In genomic region chr11:117220568-117220967, GRCh38 we compare ENCODE assay signal across 13 cellular contexts. TPM values are rescaled to one million over a fixed set of nuclear protein-coding genes. Genes with fewer than 3 reads are reported as not detected.
DNase-seq lines count a peak whose midpoint lies in the region; ATAC-seq and TF ChIP-seq lines count a peak whose summit lies in the region.
"Had no signal": no experiment of that assay in that cellular context is flagged by ENCODE, and none has a peak within 500 bp of the region (broad histone marks: within the 10 kb centered on the region; RNA-seq: fewer than 3 reads in every experiment).

No MANE protein-coding gene starts in this region.

- H3K36me3 ChIP-seq in mucosa of descending colon (ENCODE audit: low read depth) (no peaks in the 10 kb centered on the region), subcutaneous abdominal adipose tissue (ENCODE audit: control insufficient read depth in 5 of 5, insufficient read depth in 5 of 5, low read length in 5 of 5) (peaks cover 0 to 68% (median 43%) of the 10 kb centered on the region in 5 donors)

- H3K4me3 Mint-ChIP-seq in effector memory CD8-positive, alpha-beta T cell: no peak overlapping the region
- no peak overlapping the region for H3K4me3 Mint-ChIP-seq in stimulated activated memory B cell treated with anti-CD40 and anti-IgM and Interleukin-4, amounts not matched to agents 10 μg/mL and 1 μg/mL and 100 μg/mL, for 72 hours
- H3K4me3 Mint-ChIP-seq in progenitor cell of endocrine pancreas (ENCODE audit: low read depth): no peak overlapping the region
- H3K4me3 Mint-ChIP-seq: activated naive CD4-positive, alpha-beta T cell treated with anti-CD3 and anti-CD28 coated beads, Interleukin-2, amount 10 ng/mL, durations not matched to agents 7 days and 5 days had no signal

- peaks cover 62% of the 10 kb centered on the region for H3K4me1 ChIP-seq in mucosa of descending colon (ENCODE audit: low read depth)
- H3K4me1 ChIP-seq in subcutaneous abdominal adipose tissue (ENCODE audit: control insufficient read depth in 5 of 5, insufficient read depth in 5 of 5, low read length in 5 of 5): peaks cover 32 to 67% (median 65%) of the 10 kb centered on the region in 5 donors

- peaks cover 99% of the 10 kb centered on the region for H3K36me3 Mint-ChIP-seq in effector memory CD8-positive, alpha-beta T cell (ENCODE audit: insufficient read depth)
- peaks cover 81% of the 10 kb centered on the region for H3K36me3 Mint-ChIP-seq in stimulated activated memory B cell treated with anti-CD40 and anti-IgM and Interleukin-4, amounts not matched to agents 10 μg/mL and 1 μg/mL and 100 μg/mL, for 72 hours
- H3K36me3 Mint-ChIP-seq in progenitor cell of endocrine pancreas (ENCODE audit: insufficient read depth): peaks cover 10% of the 10 kb centered on the region

- H3K27ac Mint-ChIP-seq in effector memory CD8-positive, alpha-beta T cell: peak overlapping the region; percentile 15 to 69
- no peak overlapping the region for H3K27ac Mint-ChIP-seq in stimulated activated memory B cell treated with anti-CD40 and anti-IgM and Interleukin-4, amounts not matched to agents 10 μg/mL and 1 μg/mL and 100 μg/mL, for 72 hours
- no peak overlapping the region for H3K27ac Mint-ChIP-seq in progenitor cell of endocrine pancreas
- H3K27ac Mint-ChIP-seq: activated naive CD4-positive, alpha-beta T cell treated with anti-CD3 and anti-CD28 coated beads, Interleukin-2, amount 10 ng/mL, durations not matched to agents 7 days and 5 days had no signal

- H3K9ac ChIP-seq in subcutaneous abdominal adipose tissue (ENCODE audit: low read length in 5 of 5): peak overlapping the region in 3 of 5 donors; percentile 1 to 69 (median 62)

- peaks cover 14 to 17% of the 10 kb centered on the region in 2 donors for H3K4me1 Mint-ChIP-seq in effector memory CD8-positive, alpha-beta T cell (ENCODE audit: low read depth in 2 of 2)
- peaks cover 7% of the 10 kb centered on the region for H3K4me1 Mint-ChIP-seq in stimulated activated memory B cell treated with anti-CD40 and anti-IgM and Interleukin-4, amounts not matched to agents 10 μg/mL and 1 μg/mL and 100 μg/mL, for 72 hours
- peaks cover 9% of the 10 kb centered on the region for H3K4me1 Mint-ChIP-seq in progenitor cell of endocrine pancreas (ENCODE audit: low read depth)

- no peaks in the 10 kb centered on the region for H3K27me3 Mint-ChIP-seq in effector memory CD8-positive, alpha-beta T cell
- no peaks in the 10 kb centered on the region for H3K27me3 Mint-ChIP-seq in stimulated activated memory B cell treated with anti-CD40 and anti-IgM and Interleukin-4, amounts not matched to agents 10 μg/mL and 1 μg/mL and 100 μg/mL, for 72 hours
- H3K27me3 Mint-ChIP-seq in progenitor cell of endocrine pancreas: no peaks in the 10 kb centered on the region
- H3K27me3 Mint-ChIP-seq: activated naive CD4-positive, alpha-beta T cell treated with anti-CD3 and anti-CD28 coated beads, Interleukin-2, amount 10 ng/mL, durations not matched to agents 7 days and 5 days had no signal

- H3K9me3 ChIP-seq in mucosa of descending colon: no peaks in the 10 kb centered on the region
- no peaks in the 10 kb centered on the region for H3K9me3 ChIP-seq in subcutaneous abdominal adipose tissue (ENCODE audit: control insufficient read depth in 5 of 5, low read length in 5 of 5)

- no peak for DNase-seq in effector memory CD8-positive, alpha-beta T cell
- peak in 2 of 3 donors; percentile 42 to 68 for DNase-seq in mucosa of descending colon
- DNase-seq in progenitor cell of endocrine pancreas (ENCODE audit: low spot score, unreplicated experiment): no peak
- DNase-seq: activated CD4-positive, CD25-positive, alpha-beta regulatory T cell; activated naive CD4-positive, alpha-beta T cell treated with anti-CD3 and anti-CD28 coated beads, Interleukin-2, amount 10 ng/mL, durations not matched to agents 7 days and 5 days; NCI-H2081; RPMI8226 had no signal

- intact Hi-C loops in mucosa of descending colon (cut with DNase I, micrococcal nuclease): no loop called here

- no peak for TF ChIP-seq CTCF in VCaP (conservative IDR thresholded peaks at IDR 0.05)
- no peak for TF ChIP-seq CTCF in mucosa of descending colon (IDR thresholded peaks at IDR 0.05)
- no peak for TF ChIP-seq CTCF in progenitor cell of endocrine pancreas (IDR thresholded peaks at IDR 0.05; ENCODE audit: unreplicated experiment)

- H3K27me3 ChIP-seq in subcutaneous abdominal adipose tissue (ENCODE audit: control insufficient read depth in 5 of 5, insufficient read depth in 4 of 5, low read length in 5 of 5): no peaks in the 10 kb centered on the region

- ATAC-seq in effector memory CD8-positive, alpha-beta T cell (replicated peaks): no peak
- ATAC-seq in mucosa of descending colon (no peak), HG02885 (IDR thresholded peaks at IDR 0.05; ENCODE audit: poor library complexity, unreplicated experiment) (no peak), HG03139 (IDR thresholded peaks at IDR 0.05; ENCODE audit: unreplicated experiment) (no peak)
- no peak for ATAC-seq in stimulated activated memory B cell treated with anti-CD40 and anti-IgM and Interleukin-4, amounts not matched to agents 10 μg/mL and 1 μg/mL and 100 μg/mL, for 72 hours
- ATAC-seq: esophagus mucosa had no signal

- H3K4me3 ChIP-seq in mucosa of descending colon: no peak overlapping the region
- H3K4me3 ChIP-seq in subcutaneous abdominal adipose tissue (ENCODE audit: low read depth in 1 of 5, low read length in 5 of 5): peak overlapping the region in 1 of 5 donors; percentile 9

- no peaks in the 10 kb centered on the region for H3K9me3 Mint-ChIP-seq in effector memory CD8-positive, alpha-beta T cell
- H3K9me3 Mint-ChIP-seq in stimulated activated memory B cell treated with anti-CD40 and anti-IgM and Interleukin-4, amounts not matched to agents 10 μg/mL and 1 μg/mL and 100 μg/mL, for 72 hours: no peaks in the 10 kb centered on the region
- H3K9me3 Mint-ChIP-seq in progenitor cell of endocrine pancreas (ENCODE audit: low read depth): no peaks in the 10 kb centered on the region
- H3K9me3 Mint-ChIP-seq: activated naive CD4-positive, alpha-beta T cell treated with anti-CD3 and anti-CD28 coated beads, Interleukin-2, amount 10 ng/mL, durations not matched to agents 7 days and 5 days had no signal

- H3K27ac ChIP-seq in VCaP: peak overlapping the region; percentile 34; the same call in 1 of the 2 replicates
- peak overlapping the region; percentile 76 for H3K27ac ChIP-seq in subcutaneous abdominal adipose tissue (ENCODE audit: low read depth, low read length)

RNA-seq across cellular contexts. Expression of gene PCSK7, which starts 11.3 kb away (rescaled TPM):
- total RNA-seq in mucosa of descending colon: 100 to 1,000 TPM; 138 to 252 (median 181) TPM
- 59.4 and 62.3 TPM in 2 replicates for total RNA-seq in progenitor cell of endocrine pancreas

RNA-seq across cellular contexts. Expression of gene RNF214, which starts 11.9 kb away (rescaled TPM):
- total RNA-seq in mucosa of descending colon: 10 to 100 TPM; 22.0 to 38.1 (median 25.4) TPM
- 53.9 and 55.8 TPM in 2 replicates for total RNA-seq in progenitor cell of endocrine pancreas

RNA-seq across cellular contexts. Expression of gene TAGLN, which starts 21.4 kb away (rescaled TPM):
- total RNA-seq in mucosa of descending colon (1,000 to 10,000 TPM in 1 of 3 donors, 100 to 1,000 TPM in 2; 126 to 3,893 (median 593) TPM), progenitor cell of endocrine pancreas (41.4 and 72.6 TPM in 2 replicates)

RNA-seq across cellular contexts. Expression of gene SIDT2, which starts 42.0 kb away (rescaled TPM):
- total RNA-seq in mucosa of descending colon (10 to 100 TPM; 69.8 to 76.3 (median 71.4) TPM), progenitor cell of endocrine pancreas (44.7 and 52.6 TPM in 2 replicates)

Comparison
In these comparisons a context has a peak if more than half of its experiments do, and no peak if none do; other contexts are left out.
1. DNase-seq: peak in mucosa of descending colon (2 of 3); none in effector memory CD8-positive, alpha-beta T cell (0 of 3) and progenitor cell of endocrine pancreas (single experiment).
2. H3K27ac Mint-ChIP-seq: peak in effector memory CD8-positive, alpha-beta T cell (2 of 2); none in stimulated activated memory B cell treated with anti-CD40 and anti-IgM and Interleukin-4, amounts not matched to agents 10 μg/mL and 1 μg/mL and 100 μg/mL, for 72 hours (single experiment) and progenitor cell of endocrine pancreas (single experiment).